In the genomic region with DNA sequence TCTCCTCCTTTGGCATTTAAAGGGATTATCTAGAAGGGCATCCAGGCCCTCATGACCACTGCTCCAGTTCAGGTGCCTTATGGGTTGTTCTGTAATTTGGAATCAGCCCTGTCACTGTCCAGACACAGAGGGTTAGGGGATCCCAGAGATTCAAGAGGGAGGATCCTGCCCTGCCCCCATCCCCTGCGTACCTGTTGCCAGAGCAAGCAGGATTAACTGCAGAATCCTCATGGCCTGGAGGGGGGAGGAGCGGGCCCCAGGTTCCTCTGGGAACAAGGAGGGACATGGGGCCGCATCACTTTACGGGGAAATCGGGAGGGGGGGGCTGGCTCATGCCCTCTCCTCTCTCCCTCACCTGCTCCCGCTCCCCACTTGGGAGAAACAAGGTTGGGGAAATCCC, we compare ENCODE assay signal across 20 cellular contexts. TPM values are rescaled to one million over a fixed set of nuclear protein-coding genes. Genes with fewer than 3 reads are reported as not detected.
"Had no signal": no experiment of that assay in that cellular context is flagged by ENCODE, and none has a peak within 500 bp of the region (broad histone marks: within the 10 kb centered on the region; RNA-seq: fewer than 3 reads in every experiment).

No MANE protein-coding gene starts in this region.

- DNase-seq: activated CD4-positive, alpha-beta T cell treated with anti-CD3 and anti-CD28 coated beads, Interleukin-2, amount 10 ng/mL, durations not matched to agents 24 days and 14 days; activated CD8-positive, alpha-beta T cell treated with anti-CD3 and anti-CD28 coated beads, Interleukin-2, amount 10 ng/mL, durations not matched to agents 7 days and 5 days; activated naive CD8-positive, alpha-beta T cell treated with anti-CD3 and anti-CD28 coated beads for 36 hours; amygdala; brain microvascular endothelial cell; effector CD8-positive, alpha-beta T cell; islet precursor cell; nephron progenitor cell; occipital lobe; small intestine; upper lobe of right lung had no signal

- H3K36me3 ChIP-seq: brain microvascular endothelial cell, upper lobe of right lung had no signal

- H3K27me3 ChIP-seq: brain microvascular endothelial cell, testis had no signal

- H3K4me3 ChIP-seq: lung, testis, upper lobe of right lung had no signal

- H3K4me1 ChIP-seq: upper lobe of right lung had no signal

- H3K27ac ChIP-seq: brain microvascular endothelial cell, testis, upper lobe of right lung had no signal

- H3K9me3 ChIP-seq: testis, upper lobe of right lung had no signal

RNA-seq across cellular contexts. Expression of a gene that starts 1.0 kb away (rescaled TPM):
- total RNA-seq: activated CD4-positive, alpha-beta T cell treated with anti-CD3 and anti-CD28 coated beads, Interleukin-2, amount 10 ng/mL, durations not matched to agents 24 days and 14 days; activated CD8-positive, alpha-beta T cell treated with anti-CD3 and anti-CD28 coated beads, Interleukin-2, amount 10 ng/mL, durations not matched to agents 7 days and 5 days; activated naive CD8-positive, alpha-beta T cell treated with anti-CD3 and anti-CD28 coated beads for 36 hours; activated T-helper 1 cell treated with anti-CD3 and anti-CD28 coated beads, Interleukin-12 subunit alpha, Interleukin-12 subunit beta, Interleukin-2, Interleukin-4 antibody, amounts not matched to agents 30 ng/mL and 10 ng/mL and 1 ng/mL, durations not matched to agents 14 hours and 24 hours and 36 hours; epithelial cell of proximal tubule; mesothelial cell of epicardium; occipital lobe; progenitor cell of endocrine pancreas; T-helper 2 cell treated with Interferon-gamma antibody and Interleukin-4, amounts not matched to agents 100 ng/mL and 5 ng/mL, for 36 hours had no signal

RNA-seq across cellular contexts. Expression of a gene that starts 5.9 kb away (rescaled TPM):
- total RNA-seq: activated CD4-positive, alpha-beta T cell treated with anti-CD3 and anti-CD28 coated beads, Interleukin-2, amount 10 ng/mL, durations not matched to agents 24 days and 14 days; activated CD8-positive, alpha-beta T cell treated with anti-CD3 and anti-CD28 coated beads, Interleukin-2, amount 10 ng/mL, durations not matched to agents 7 days and 5 days; activated naive CD8-positive, alpha-beta T cell treated with anti-CD3 and anti-CD28 coated beads for 36 hours; activated T-helper 1 cell treated with anti-CD3 and anti-CD28 coated beads, Interleukin-12 subunit alpha, Interleukin-12 subunit beta, Interleukin-2, Interleukin-4 antibody, amounts not matched to agents 30 ng/mL and 10 ng/mL and 1 ng/mL, durations not matched to agents 14 hours and 24 hours and 36 hours; occipital lobe; progenitor cell of endocrine pancreas; T-helper 2 cell treated with Interferon-gamma antibody and Interleukin-4, amounts not matched to agents 100 ng/mL and 5 ng/mL, for 36 hours had no signal

RNA-seq across cellular contexts. Expression of a gene that starts 9.4 kb away (rescaled TPM):
- total RNA-seq: activated CD4-positive, alpha-beta T cell treated with anti-CD3 and anti-CD28 coated beads, Interleukin-2, amount 10 ng/mL, durations not matched to agents 24 days and 14 days; activated CD8-positive, alpha-beta T cell treated with anti-CD3 and anti-CD28 coated beads, Interleukin-2, amount 10 ng/mL, durations not matched to agents 7 days and 5 days; activated naive CD8-positive, alpha-beta T cell treated with anti-CD3 and anti-CD28 coated beads for 36 hours; activated T-helper 1 cell treated with anti-CD3 and anti-CD28 coated beads, Interleukin-12 subunit alpha, Interleukin-12 subunit beta, Interleukin-2, Interleukin-4 antibody, amounts not matched to agents 30 ng/mL and 10 ng/mL and 1 ng/mL, durations not matched to agents 14 hours and 24 hours and 36 hours; epithelial cell of proximal tubule; mesothelial cell of epicardium; occipital lobe; right cardiac atrium; T-helper 2 cell treated with Interferon-gamma antibody and Interleukin-4, amounts not matched to agents 100 ng/mL and 5 ng/mL, for 36 hours; upper lobe of right lung; WTC11 had no signal

RNA-seq across cellular contexts. Expression of a gene that starts 24.0 kb away (rescaled TPM):
- total RNA-seq: activated CD4-positive, alpha-beta T cell treated with anti-CD3 and anti-CD28 coated beads, Interleukin-2, amount 10 ng/mL, durations not matched to agents 24 days and 14 days; activated CD8-positive, alpha-beta T cell treated with anti-CD3 and anti-CD28 coated beads, Interleukin-2, amount 10 ng/mL, durations not matched to agents 7 days and 5 days; activated naive CD8-positive, alpha-beta T cell treated with anti-CD3 and anti-CD28 coated beads for 36 hours; activated T-helper 1 cell treated with anti-CD3 and anti-CD28 coated beads, Interleukin-12 subunit alpha, Interleukin-12 subunit beta, Interleukin-2, Interleukin-4 antibody, amounts not matched to agents 30 ng/mL and 10 ng/mL and 1 ng/mL, durations not matched to agents 14 hours and 24 hours and 36 hours; lung; occipital lobe; progenitor cell of endocrine pancreas; right cardiac atrium; T-helper 2 cell treated with Interferon-gamma antibody and Interleukin-4, amounts not matched to agents 100 ng/mL and 5 ng/mL, for 36 hours; upper lobe of right lung had no signal

RNA-seq across cellular contexts. Expression of a gene that starts 39.5 kb away (rescaled TPM):
- total RNA-seq: activated CD4-positive, alpha-beta T cell treated with anti-CD3 and anti-CD28 coated beads, Interleukin-2, amount 10 ng/mL, durations not matched to agents 24 days and 14 days; activated CD8-positive, alpha-beta T cell treated with anti-CD3 and anti-CD28 coated beads, Interleukin-2, amount 10 ng/mL, durations not matched to agents 7 days and 5 days; activated naive CD8-positive, alpha-beta T cell treated with anti-CD3 and anti-CD28 coated beads for 36 hours; activated T-helper 1 cell treated with anti-CD3 and anti-CD28 coated beads, Interleukin-12 subunit alpha, Interleukin-12 subunit beta, Interleukin-2, Interleukin-4 antibody, amounts not matched to agents 30 ng/mL and 10 ng/mL and 1 ng/mL, durations not matched to agents 14 hours and 24 hours and 36 hours; epithelial cell of proximal tubule; occipital lobe; right cardiac atrium; T-helper 2 cell treated with Interferon-gamma antibody and Interleukin-4, amounts not matched to agents 100 ng/mL and 5 ng/mL, for 36 hours; upper lobe of right lung had no signal
